In the genomic region with DNA sequence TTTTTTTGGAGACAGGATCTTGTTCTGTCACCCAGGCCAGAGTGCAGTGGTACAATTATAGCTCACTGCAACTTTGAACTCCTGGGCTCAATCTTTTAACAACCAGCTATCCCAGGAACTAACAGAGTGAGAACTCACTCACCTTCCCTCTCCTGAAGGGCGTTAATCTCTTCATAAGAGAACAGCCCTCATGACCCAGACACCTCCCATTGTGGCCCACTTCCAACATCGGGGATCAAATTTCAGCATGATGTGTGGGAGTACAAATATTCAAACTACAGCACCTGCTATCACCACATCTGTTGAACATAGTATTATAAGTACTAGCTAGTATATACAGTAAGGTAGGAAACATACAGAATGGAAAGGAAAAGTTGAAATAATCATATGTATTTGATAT, we compare ENCODE assay signal across 11 cellular contexts.
DNase-seq lines count a peak whose midpoint lies in the region; ATAC-seq and TF ChIP-seq lines count a peak whose summit lies in the region.
"Had no signal": no experiment of that assay in that cellular context is flagged by ENCODE, and none has a peak within 500 bp of the region (broad histone marks: within the 10 kb centered on the region; RNA-seq: fewer than 3 reads in every experiment).

No MANE protein-coding gene starts in this region.

- TF ChIP-seq CTCF in stomach (IDR thresholded peaks at IDR 0.05) = no peak

- WGBS in stomach, 5 donors = 26 to 41% (median 31%) methylated on average over 2 of the region's 2 CpGs

- H3K36me3 ChIP-seq in stomach = no peaks in the 10 kb centered on the region
- H3K36me3 ChIP-seq: WERI-Rb-1 had no signal

- ATAC-seq in HG03520 (IDR thresholded peaks at IDR 0.05; ENCODE audit: unreplicated experiment) = no peak
- ATAC-seq: activated T-cell treated with anti-CD3 and anti-CD28 coated beads, Interleukin-2, amount 50 U/mL, for 4 hours had no signal

- peaks cover 0 to 25% (median 15%) of the 10 kb centered on the region in 4 donors for H3K9me3 ChIP-seq in stomach

- no peak overlapping the region for H3K27ac ChIP-seq in stomach
- H3K27ac ChIP-seq: KMS-11, WERI-Rb-1 had no signal

- H3K4me1 ChIP-seq in stomach = no peaks in the 10 kb centered on the region

- TF ChIP-seq EP300 in stomach (IDR thresholded peaks at IDR 0.05) = no peak

- DNase-seq in NCI-H748 (lab: John Stamatoyannopoulos, UW; ENCODE audit: unreplicated experiment) = peak; percentile 59
- no peak for DNase-seq in NCI-H748 treated with DMSO at 0.1 percent for 48 hours (lab: John Stamatoyannopoulos, UW)
- DNase-seq in NCI-H524 (lab: John Stamatoyannopoulos, UW) = peak; percentile 93 to 96
- peak; percentile 3 for DNase-seq in glomerular visceral epithelial cell (ENCODE audit: extremely low spot score)
- DNase-seq in stomach = peak; percentile 73
- no peak for DNase-seq in stimulated activated CD4-positive, alpha-beta T cell treated with anti-CD3 and anti-CD28 coated beads, Interleukin-4, amount 100 ng/mL, for 4 hours
- no peak for DNase-seq in AG08396 (ENCODE audit: low spot score)
- DNase-seq: activated T-cell treated with anti-CD3 and anti-CD28 coated beads, Interleukin-2, amount 50 U/mL, for 4 hours; WERI-Rb-1 had no signal

- H3K27me3 ChIP-seq in stomach = no peaks in the 10 kb centered on the region

- intact Hi-C loops in stomach (cut with DNase I; ENCODE audit: low total_unique reads) = no loop called here

- TF ChIP-seq POLR2A in stomach (IDR thresholded peaks at IDR 0.05) = no peak

- no peak overlapping the region for H3K4me3 ChIP-seq in stomach

Comparison
In these comparisons a context has a peak if more than half of its experiments do, and no peak if none do; other contexts are left out.
1. DNase-seq: peak in NCI-H748 (single experiment), NCI-H524 (2 of 2), glomerular visceral epithelial cell (single experiment) and stomach (single experiment); none in NCI-H748 treated with DMSO at 0.1 percent for 48 hours (single experiment), stimulated activated CD4-positive, alpha-beta T cell treated with anti-CD3 and anti-CD28 coated beads, Interleukin-4, amount 100 ng/mL, for 4 hours (0 of 2) and AG08396 (single experiment).